Comparison of ENCODE assay signal across 19 cellular contexts in genomic region chr12:22453511-22453910, GRCh38.
DNase-seq lines count a peak whose midpoint lies in the region; ATAC-seq, FAIRE-seq and TF ChIP-seq lines count a peak whose summit lies in the region.
"Had no signal": no experiment of that assay in that cellular context is flagged by ENCODE, and none has a peak within 500 bp of the region (broad histone marks: within the 10 kb centered on the region; RNA-seq: fewer than 3 reads in every experiment).

No MANE protein-coding gene starts in this region.

- no peaks in the 10 kb centered on the region for H3K9me1 ChIP-seq in keratinocyte (ENCODE audit: control insufficient read depth, extremely low read depth, insufficient read depth, low read length)

- no peaks in the 10 kb centered on the region for H3K79me2 ChIP-seq in keratinocyte (ENCODE audit: control insufficient read depth, insufficient read depth, low read length)

- no peaks in the 10 kb centered on the region for H3K9me3 ChIP-seq in keratinocyte (ENCODE audit: control insufficient read depth, low read depth, low read length)
- H3K9me3 ChIP-seq: A549 had no signal

- H3K27ac ChIP-seq in foreskin keratinocyte (no peak overlapping the region), keratinocyte (ENCODE audit: control insufficient read depth, insufficient read depth, low read length) (no peak overlapping the region)
- H3K27ac ChIP-seq: 22Rv1; A549; BLaER1 treated with 17β-estradiol and CSF1 and Interleukin-3, amounts not matched to agents 10 nM and 100 nM; C4-2B had no signal

- DNase-seq in D721Med (ENCODE audit: insufficient read length, low spot score) (no peak), bronchial epithelial cell (ENCODE audit: low read depth) (peak; percentile 56), foreskin keratinocyte (peak; percentile 15 to 51), keratinocyte (ENCODE audit: low read depth, low spot score) (no peak), middle frontal gyrus (ENCODE audit: extremely low spot score, low spot score) (no peak)
- DNase-seq in stimulated activated naive CD4-positive, alpha-beta T cell (lab: John Stamatoyannopoulos, UW) = no peak
- DNase-seq: AML-193; CD4-positive, alpha-beta memory T cell; CD8-positive, alpha-beta memory T cell; COR-L47; DMS79 treated with DMSO at 0.1 percent for 48 hours; GF-D8 had no signal

- H2AFZ ChIP-seq in keratinocyte (ENCODE audit: control insufficient read depth, low read length) = no peak overlapping the region

- H3K4me3 ChIP-seq in bronchial epithelial cell (ENCODE audit: low read depth, low read length) = no peak overlapping the region
- no peak overlapping the region for H3K4me3 ChIP-seq in keratinocyte (ENCODE audit: control insufficient read depth in 2 of 3, extremely low read depth in 1 of 3, insufficient read depth in 2 of 3, low read depth in 1 of 3, low read length in 3 of 3)
- H3K4me3 ChIP-seq: A549; BLaER1 treated with 17β-estradiol and CSF1 and Interleukin-3, amounts not matched to agents 10 nM and 100 nM had no signal

- TF ChIP-seq CTCF in D721Med (IDR thresholded peaks at IDR 0.05; ENCODE audit: insufficient read depth, missing control alignments) = no peak
- no peak for TF ChIP-seq CTCF in bronchial epithelial cell (IDR thresholded peaks at IDR 0.05; ENCODE audit: insufficient read depth, low read length, severe bottlenecking)
- TF ChIP-seq CTCF in foreskin keratinocyte (conservative IDR thresholded peaks at IDR 0.05) = no peak
- TF ChIP-seq CTCF in keratinocyte (optimal IDR thresholded peaks at IDR 0.05 in 1 of 3, IDR thresholded peaks at IDR 0.05 in 1 of 3, conservative IDR thresholded peaks at IDR 0.05 in 1 of 3; ENCODE audit: extremely low read depth in 1 of 3, insufficient read depth in 2 of 3, low read length in 3 of 3) = no peak

- dilution Hi-C loops in keratinocyte (cut with MboI; ENCODE audit: extremely low pct_ligation_motif_present, low sequenced_read_pairs) = no loop called here

- ATAC-seq in foreskin keratinocyte (no peak), GM19452 (IDR thresholded peaks at IDR 0.05; ENCODE audit: unreplicated experiment) (no peak)
- ATAC-seq: A549 had no signal

- no peaks in the 10 kb centered on the region for H4K20me1 ChIP-seq in keratinocyte (ENCODE audit: control insufficient read depth, extremely low read depth, insufficient read depth, low read length)
- H4K20me1 ChIP-seq: BLaER1 treated with 17β-estradiol and CSF1 and Interleukin-3, amounts not matched to agents 10 nM and 100 nM had no signal

- H3K36me3 ChIP-seq in bronchial epithelial cell (ENCODE audit: control insufficient read depth, insufficient read depth, low read length) = no peaks in the 10 kb centered on the region
- H3K36me3 ChIP-seq in keratinocyte (ENCODE audit: control insufficient read depth in 2 of 2, extremely low read depth in 1 of 2, insufficient read depth in 2 of 2, low read length in 2 of 2) = no peaks in the 10 kb centered on the region

- no peaks in the 10 kb centered on the region for H3K4me1 ChIP-seq in foreskin keratinocyte
- H3K4me1 ChIP-seq in keratinocyte (ENCODE audit: control insufficient read depth, extremely low read depth, insufficient read depth, low read length) = no peaks in the 10 kb centered on the region
- H3K4me1 ChIP-seq: A549 had no signal

- H3K4me2 ChIP-seq in keratinocyte (ENCODE audit: control insufficient read depth, extremely low read depth, insufficient read depth, low read depth, low read length) = no peak overlapping the region
- H3K4me2 ChIP-seq: A549; BLaER1 treated with 17β-estradiol and CSF1 and Interleukin-3, amounts not matched to agents 10 nM and 100 nM had no signal

- H3K27me3 ChIP-seq in bronchial epithelial cell (ENCODE audit: control insufficient read depth, insufficient read depth, low read length) = no peaks in the 10 kb centered on the region
- H3K27me3 ChIP-seq in foreskin keratinocyte = no peaks in the 10 kb centered on the region
- H3K27me3 ChIP-seq in keratinocyte (ENCODE audit: control insufficient read depth, extremely low read depth, insufficient read depth, low read length) = no peaks in the 10 kb centered on the region
- H3K27me3 ChIP-seq: BLaER1 treated with 17β-estradiol and CSF1 and Interleukin-3, amounts not matched to agents 10 nM and 100 nM had no signal

- FAIRE-seq in D721Med (lab: Jason Lieb, UNC) = peak; percentile 56
- FAIRE-seq in bronchial epithelial cell (lab: Jason Lieb, UNC) = no peak
- peak; percentile 39 for FAIRE-seq in keratinocyte (lab: Jason Lieb, UNC)
- FAIRE-seq: A549, G401.6, GM19239 had no signal

- no peak overlapping the region for H3K9ac ChIP-seq in keratinocyte (ENCODE audit: control insufficient read depth, extremely low read depth, insufficient read depth, low read length)
- H3K9ac ChIP-seq: BLaER1 treated with 17β-estradiol and CSF1 and Interleukin-3, amounts not matched to agents 10 nM and 100 nM had no signal

Comparison
In these comparisons a context has a peak if more than half of its experiments do, and no peak if none do; other contexts are left out.
1. DNase-seq: peak in bronchial epithelial cell (single experiment) and foreskin keratinocyte (2 of 2); none in D721Med (single experiment), keratinocyte (single experiment), stimulated activated naive CD4-positive, alpha-beta T cell (0 of 6) and middle frontal gyrus (single experiment).